In the genomic region with DNA sequence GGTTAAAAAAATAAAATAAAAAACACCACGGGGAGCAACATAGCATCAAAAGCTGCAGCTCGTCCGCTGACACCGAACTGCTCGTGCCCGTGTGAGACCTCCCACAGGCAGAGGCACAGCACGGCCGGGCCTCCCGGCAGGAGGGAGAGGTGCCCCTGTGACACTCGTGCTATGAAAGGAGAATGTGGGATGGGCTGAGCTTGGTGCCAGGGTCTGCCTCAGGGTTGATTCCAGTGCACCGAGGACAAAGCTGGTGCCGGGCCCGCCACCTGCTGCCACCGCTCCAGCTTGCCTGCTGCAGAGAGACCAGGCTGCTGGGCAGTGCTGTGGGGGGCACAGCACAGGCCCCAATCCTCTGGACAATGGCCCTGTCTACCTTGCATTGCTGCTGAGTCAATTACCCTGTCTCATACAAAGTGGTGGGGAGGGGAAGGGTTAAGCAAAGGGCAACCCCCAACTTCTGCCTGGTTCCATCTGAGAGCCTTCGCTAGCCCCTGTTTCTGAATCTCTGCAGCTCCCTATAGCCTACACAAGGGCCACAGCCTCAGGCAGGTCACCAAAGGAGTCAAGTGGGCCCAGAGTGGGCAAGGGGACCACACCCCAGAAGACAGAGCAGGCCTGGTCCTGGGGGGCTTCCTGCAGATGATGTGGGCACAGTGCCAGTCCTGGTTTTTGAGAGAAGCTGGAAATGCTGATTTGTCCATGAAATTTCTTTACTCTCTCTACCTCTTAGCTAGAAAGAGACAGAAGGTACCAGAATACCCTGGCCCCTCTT, we compare ENCODE assay signal across 19 cellular contexts.
"Had no signal": no experiment of that assay in that cellular context is flagged by ENCODE, and none has a peak within 500 bp of the region (broad histone marks: within the 10 kb centered on the region; RNA-seq: fewer than 3 reads in every experiment).

No MANE protein-coding gene starts in this region.

- H3K27ac ChIP-seq: esophagus muscularis mucosa, foreskin keratinocyte, lower lobe of right lung, testis, transverse colon, VCaP had no signal

- H3K27me3 ChIP-seq: foreskin keratinocyte, testis, transverse colon had no signal

- H3K36me3 ChIP-seq: lower lobe of right lung, transverse colon had no signal

- DNase-seq: activated CD4-positive, alpha-beta T cell treated with anti-CD3 and anti-CD28 coated beads for 4 hours; activated CD4-positive, alpha-beta T cell treated with anti-CD3 and anti-CD28 coated beads, Interleukin-2, amount 50 U/mL, for 4 hours; activated naive CD4-positive, alpha-beta T cell; activated T-cell treated with anti-CD3 and anti-CD28 coated beads for 4 hours; activated T-cell treated with anti-CD3 and anti-CD28 coated beads, Interleukin-2, amount 50 U/mL, for 72 hours; dermis blood vessel endothelial cell; effector CD4-positive, alpha-beta T cell; foreskin keratinocyte; mesenchymal stem cell; naive thymus-derived CD8-positive, alpha-beta T cell; spleen; stimulated activated naive CD4-positive, alpha-beta T cell; T-helper 9 cell; testis; transverse colon had no signal

- H3K9me3 ChIP-seq: lower lobe of right lung, testis, transverse colon had no signal

- H3K4me1 ChIP-seq: lower lobe of right lung had no signal

- H3K4me3 ChIP-seq: esophagus muscularis mucosa, lower lobe of right lung, spleen, testis, transverse colon had no signal

- ATAC-seq: activated naive CD4-positive, alpha-beta T cell treated with anti-CD3 and anti-CD28 coated beads, Interleukin-2, amount 50 U/mL, for 72 hours; activated T-cell treated with anti-CD3 and anti-CD28 coated beads, Interleukin-2, amount 50 U/mL, for 72 hours; foreskin keratinocyte; naive thymus-derived CD8-positive, alpha-beta T cell had no signal
